Comparison of ENCODE assay signal across 1 cellular context in the genomic region with DNA sequence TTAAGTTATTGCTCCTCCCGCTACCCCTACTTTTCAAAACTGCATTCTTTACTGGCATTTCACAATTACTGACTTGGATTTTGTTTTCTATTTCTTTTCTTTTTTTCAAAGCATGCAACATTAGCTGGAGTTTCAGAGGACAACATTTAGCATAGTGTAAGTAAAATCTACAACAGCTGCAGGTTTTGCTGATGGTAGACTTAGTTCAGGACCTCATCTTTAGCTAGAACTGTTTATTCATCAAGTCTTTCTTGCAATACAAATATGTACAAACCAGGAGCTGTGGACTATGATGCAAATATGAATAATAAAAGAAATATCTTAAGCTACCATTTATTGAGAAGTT.
TF ChIP-seq lines count a peak whose summit lies in the region.

No MANE protein-coding gene starts in this region.

TF ChIP-seq in GM23338, 12 proteins besides CTCF, POLR2A, EP300 and RAD21 (continued from another document):
- TF ChIP-seq, protein P1, sequence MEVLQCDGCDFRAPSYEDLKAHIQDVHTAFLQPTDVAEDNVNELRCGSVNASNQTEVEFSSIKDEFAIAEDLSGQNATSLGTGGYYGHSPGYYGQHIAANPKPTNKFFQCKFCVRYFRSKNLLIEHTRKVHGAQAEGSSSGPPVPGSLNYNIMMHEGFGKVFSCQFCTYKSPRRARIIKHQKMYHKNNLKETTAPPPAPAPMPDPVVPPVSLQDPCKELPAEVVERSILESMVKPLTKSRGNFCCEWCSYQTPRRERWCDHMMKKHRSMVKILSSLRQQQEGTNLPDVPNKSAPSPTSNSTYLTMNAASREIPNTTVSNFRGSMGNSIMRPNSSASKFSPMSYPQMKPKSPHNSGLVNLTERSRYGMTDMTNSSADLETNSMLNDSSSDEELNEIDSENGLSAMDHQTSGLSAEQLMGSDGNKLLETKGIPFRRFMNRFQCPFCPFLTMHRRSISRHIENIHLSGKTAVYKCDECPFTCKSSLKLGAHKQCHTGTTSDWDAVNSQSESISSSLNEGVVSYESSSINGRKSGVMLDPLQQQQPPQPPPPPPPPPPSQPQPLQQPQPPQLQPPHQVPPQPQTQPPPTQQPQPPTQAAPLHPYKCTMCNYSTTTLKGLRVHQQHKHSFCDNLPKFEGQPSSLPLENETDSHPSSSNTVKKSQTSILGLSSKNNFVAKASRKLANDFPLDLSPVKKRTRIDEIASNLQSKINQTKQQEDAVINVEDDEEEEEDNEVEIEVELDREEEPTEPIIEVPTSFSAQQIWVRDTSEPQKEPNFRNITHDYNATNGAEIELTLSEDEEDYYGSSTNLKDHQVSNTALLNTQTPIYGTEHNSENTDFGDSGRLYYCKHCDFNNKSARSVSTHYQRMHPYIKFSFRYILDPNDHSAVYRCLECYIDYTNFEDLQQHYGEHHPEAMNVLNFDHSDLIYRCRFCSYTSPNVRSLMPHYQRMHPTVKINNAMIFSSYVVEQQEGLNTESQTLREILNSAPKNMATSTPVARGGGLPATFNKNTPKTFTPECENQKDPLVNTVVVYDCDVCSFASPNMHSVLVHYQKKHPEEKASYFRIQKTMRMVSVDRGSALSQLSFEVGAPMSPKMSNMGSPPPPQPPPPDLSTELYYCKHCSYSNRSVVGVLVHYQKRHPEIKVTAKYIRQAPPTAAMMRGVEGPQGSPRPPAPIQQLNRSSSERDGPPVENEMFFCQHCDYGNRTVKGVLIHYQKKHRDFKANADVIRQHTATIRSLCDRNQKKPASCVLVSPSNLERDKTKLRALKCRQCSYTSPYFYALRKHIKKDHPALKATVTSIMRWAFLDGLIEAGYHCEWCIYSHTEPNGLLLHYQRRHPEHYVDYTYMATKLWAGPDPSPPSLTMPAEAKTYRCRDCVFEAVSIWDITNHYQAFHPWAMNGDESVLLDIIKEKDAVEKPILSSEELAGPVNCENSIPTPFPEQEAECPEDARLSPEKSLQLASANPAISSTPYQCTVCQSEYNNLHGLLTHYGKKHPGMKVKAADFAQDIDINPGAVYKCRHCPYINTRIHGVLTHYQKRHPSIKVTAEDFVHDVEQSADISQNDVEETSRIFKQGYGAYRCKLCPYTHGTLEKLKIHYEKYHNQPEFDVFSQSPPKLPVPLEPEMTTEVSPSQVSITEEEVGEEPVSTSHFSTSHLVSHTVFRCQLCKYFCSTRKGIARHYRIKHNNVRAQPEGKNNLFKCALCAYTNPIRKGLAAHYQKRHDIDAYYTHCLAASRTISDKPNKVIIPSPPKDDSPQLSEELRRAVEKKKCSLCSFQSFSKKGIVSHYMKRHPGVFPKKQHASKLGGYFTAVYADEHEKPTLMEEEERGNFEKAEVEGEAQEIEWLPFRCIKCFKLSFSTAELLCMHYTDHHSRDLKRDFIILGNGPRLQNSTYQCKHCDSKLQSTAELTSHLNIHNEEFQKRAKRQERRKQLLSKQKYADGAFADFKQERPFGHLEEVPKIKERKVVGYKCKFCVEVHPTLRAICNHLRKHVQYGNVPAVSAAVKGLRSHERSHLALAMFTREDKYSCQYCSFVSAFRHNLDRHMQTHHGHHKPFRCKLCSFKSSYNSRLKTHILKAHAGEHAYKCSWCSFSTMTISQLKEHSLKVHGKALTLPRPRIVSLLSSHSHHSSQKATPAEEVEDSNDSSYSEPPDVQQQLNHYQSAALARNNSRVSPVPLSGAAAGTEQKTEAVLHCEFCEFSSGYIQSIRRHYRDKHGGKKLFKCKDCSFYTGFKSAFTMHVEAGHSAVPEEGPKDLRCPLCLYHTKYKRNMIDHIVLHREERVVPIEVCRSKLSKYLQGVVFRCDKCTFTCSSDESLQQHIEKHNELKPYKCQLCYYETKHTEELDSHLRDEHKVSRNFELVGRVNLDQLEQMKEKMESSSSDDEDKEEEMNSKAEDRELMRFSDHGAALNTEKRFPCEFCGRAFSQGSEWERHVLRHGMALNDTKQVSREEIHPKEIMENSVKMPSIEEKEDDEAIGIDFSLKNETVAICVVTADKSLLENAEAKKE (CRISPR knock-in tag; IDR thresholded peaks at IDR 0.05), result no peak
- TF ChIP-seq ZNF331 (CRISPR knock-in tag; IDR thresholded peaks at IDR 0.05; ENCODE audit: low read depth) (no peak), EZH2 (IDR thresholded peaks at IDR 0.05; ENCODE audit: low read depth, unreplicated experiment) (no peak), JUNB (IDR thresholded peaks at IDR 0.05; ENCODE audit: unreplicated experiment) (no peak)
- TF ChIP-seq, protein P2, sequence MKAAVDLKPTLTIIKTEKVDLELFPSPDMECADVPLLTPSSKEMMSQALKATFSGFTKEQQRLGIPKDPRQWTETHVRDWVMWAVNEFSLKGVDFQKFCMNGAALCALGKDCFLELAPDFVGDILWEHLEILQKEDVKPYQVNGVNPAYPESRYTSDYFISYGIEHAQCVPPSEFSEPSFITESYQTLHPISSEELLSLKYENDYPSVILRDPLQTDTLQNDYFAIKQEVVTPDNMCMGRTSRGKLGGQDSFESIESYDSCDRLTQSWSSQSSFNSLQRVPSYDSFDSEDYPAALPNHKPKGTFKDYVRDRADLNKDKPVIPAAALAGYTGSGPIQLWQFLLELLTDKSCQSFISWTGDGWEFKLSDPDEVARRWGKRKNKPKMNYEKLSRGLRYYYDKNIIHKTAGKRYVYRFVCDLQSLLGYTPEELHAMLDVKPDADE (IDR thresholded peaks at IDR 0.05), result no peak
TF ChIP-seq in GM23338: peak in this region for 0.
